In genomic region chr7:22842383-22842903, GRCh38 we compare ENCODE assay signal across 12 cellular contexts. TPM values are rescaled to one million over a fixed set of nuclear protein-coding genes. Genes with fewer than 3 reads are reported as not detected.
DNase-seq lines count a peak whose midpoint lies in the region; ATAC-seq and TF ChIP-seq lines count a peak whose summit lies in the region.
"Had no signal": no experiment of that assay in that cellular context is flagged by ENCODE, and none has a peak within 500 bp of the region (broad histone marks: within the 10 kb centered on the region; RNA-seq: fewer than 3 reads in every experiment).

No MANE protein-coding gene starts in this region.

- dilution Hi-C loops in mammary epithelial cell (cut with HindIII; ENCODE audit: low sequenced_read_pairs) = no loop called here

- H2AFZ ChIP-seq in mammary epithelial cell (ENCODE audit: low read depth, low read length) = peak overlapping the region; percentile 89

- H3K27ac ChIP-seq in HUES64 (ENCODE audit: low read depth, low read length) (peak overlapping the region; percentile 3; the same call in 1 of the 2 replicates), mammary epithelial cell (ENCODE audit: insufficient read depth, low read depth, low read length) (no peak overlapping the region), spleen (peak overlapping the region in 6 of 8 donors; percentile 20 to 51 (median 38)), brain microvascular endothelial cell (no peak overlapping the region)

- H3K4me3 ChIP-seq in HUES64 (ENCODE audit: low read length) (no peak overlapping the region), mammary epithelial cell (replicated peaks in 1 of 3; ENCODE audit: insufficient read depth in 1 of 3, low read depth in 2 of 3, low read length in 3 of 3) (no peak overlapping the region), spleen (no peak overlapping the region), brain microvascular endothelial cell (ENCODE audit: low read depth, low read length) (no peak overlapping the region)

- H3K79me2 ChIP-seq in mammary epithelial cell (ENCODE audit: insufficient read depth, low read length) = no peaks in the 10 kb centered on the region

- BruUV-seq in mammary epithelial cell (replicated peaks; lab: Mats Ljungman, UMichigan) = no TSS peak

- H3K27me3 ChIP-seq in HUES64 (ENCODE audit: insufficient read depth, low read length) (no peaks in the 10 kb centered on the region), mammary epithelial cell (ENCODE audit: insufficient read depth, low read length) (no peaks in the 10 kb centered on the region), spleen (replicated peaks in 1 of 7) (no peaks in the 10 kb centered on the region), brain microvascular endothelial cell (replicated peaks) (no peaks in the 10 kb centered on the region)

- no peaks in the 10 kb centered on the region for H3K4me1 Mint-ChIP-seq in activated naive CD8-positive, alpha-beta T cell treated with anti-CD3 and anti-CD28 coated beads for 36 hours
- H3K4me1 Mint-ChIP-seq in naive thymus-derived CD8-positive, alpha-beta T cell = peaks cover 0 to 2% (median 0%) of the 10 kb centered on the region in 4 donors
- H3K4me1 Mint-ChIP-seq: activated naive CD4-positive, alpha-beta T cell treated with anti-CD3 and anti-CD28 coated beads, Interleukin-2, amount 10 ng/mL, durations not matched to agents 7 days and 5 days had no signal

- H3K9me3 Mint-ChIP-seq in activated naive CD8-positive, alpha-beta T cell treated with anti-CD3 and anti-CD28 coated beads for 36 hours = no peaks in the 10 kb centered on the region
- no peaks in the 10 kb centered on the region for H3K9me3 Mint-ChIP-seq in naive thymus-derived CD8-positive, alpha-beta T cell
- H3K9me3 Mint-ChIP-seq: activated naive CD4-positive, alpha-beta T cell treated with anti-CD3 and anti-CD28 coated beads, Interleukin-2, amount 10 ng/mL, durations not matched to agents 7 days and 5 days had no signal

- H3K4me3 Mint-ChIP-seq in activated naive CD8-positive, alpha-beta T cell treated with anti-CD3 and anti-CD28 coated beads for 36 hours = no peak overlapping the region
- H3K4me3 Mint-ChIP-seq in naive thymus-derived CD8-positive, alpha-beta T cell = no peak overlapping the region
- H3K4me3 Mint-ChIP-seq: activated naive CD4-positive, alpha-beta T cell treated with anti-CD3 and anti-CD28 coated beads, Interleukin-2, amount 10 ng/mL, durations not matched to agents 7 days and 5 days had no signal

- H3K4me1 ChIP-seq in HUES64 (ENCODE audit: insufficient read depth, low read length) = peaks cover 13% of the 10 kb centered on the region
- H3K4me1 ChIP-seq in mammary epithelial cell (ENCODE audit: insufficient read depth, low read length) = peaks cover 18% of the 10 kb centered on the region
- H3K4me1 ChIP-seq in spleen = no peaks in the 10 kb centered on the region

- in situ Hi-C loops in mammary epithelial cell (cut with MboI; ENCODE audit: low sequenced_read_pairs in 2 of 2) = no loop called here
- in situ Hi-C loops in brain microvascular endothelial cell (cut with HindIII; ENCODE audit: low pct_ligation_motif_present, low sequenced_read_pairs) = no loop called here

- POLR2A ChIA-PET in naive thymus-derived CD8-positive, alpha-beta T cell (lab: Charles Lee) = no interaction called here

- no peaks in the 10 kb centered on the region for H4K20me1 ChIP-seq in mammary epithelial cell (ENCODE audit: insufficient read depth, low read length)

- no peaks in the 10 kb centered on the region for H3K9me3 ChIP-seq in HUES64 (ENCODE audit: insufficient read depth, low read depth, low read length)
- H3K9me3 ChIP-seq in mammary epithelial cell (replicated peaks; ENCODE audit: insufficient read depth, low read length) = no peaks in the 10 kb centered on the region
- no peaks in the 10 kb centered on the region for H3K9me3 ChIP-seq in spleen

- H3K36me3 Mint-ChIP-seq in activated naive CD8-positive, alpha-beta T cell treated with anti-CD3 and anti-CD28 coated beads for 36 hours = no peaks in the 10 kb centered on the region
- H3K36me3 Mint-ChIP-seq in naive thymus-derived CD8-positive, alpha-beta T cell = no peaks in the 10 kb centered on the region
- H3K36me3 Mint-ChIP-seq: activated naive CD4-positive, alpha-beta T cell treated with anti-CD3 and anti-CD28 coated beads, Interleukin-2, amount 10 ng/mL, durations not matched to agents 7 days and 5 days had no signal

- TF ChIP-seq POLR2A in spleen (IDR thresholded peaks at IDR 0.05) = no peak

- CTCF ChIA-PET in mammary epithelial cell (lab: Charles Lee; ENCODE audit: low non-redundant PET) = no interaction called here

- ATAC-seq in naive thymus-derived CD8-positive, alpha-beta T cell = no peak

- H3K27me3 Mint-ChIP-seq in activated naive CD8-positive, alpha-beta T cell treated with anti-CD3 and anti-CD28 coated beads for 36 hours = peaks cover 9% of the 10 kb centered on the region
- peaks cover 0 to 8% (median 3%) of the 10 kb centered on the region in 5 donors for H3K27me3 Mint-ChIP-seq in naive thymus-derived CD8-positive, alpha-beta T cell

- no peak overlapping the region for H3K27ac Mint-ChIP-seq in activated naive CD8-positive, alpha-beta T cell treated with anti-CD3 and anti-CD28 coated beads for 36 hours
- H3K27ac Mint-ChIP-seq in naive thymus-derived CD8-positive, alpha-beta T cell = no peak overlapping the region
- H3K27ac Mint-ChIP-seq: activated naive CD4-positive, alpha-beta T cell treated with anti-CD3 and anti-CD28 coated beads, Interleukin-2, amount 10 ng/mL, durations not matched to agents 7 days and 5 days had no signal

- no peak for DNase-seq in mammary epithelial cell
- peak; percentile 32 for DNase-seq in left kidney (ENCODE audit: low read depth, low spot score)
- DNase-seq in spleen = no peak
- DNase-seq in activated naive CD8-positive, alpha-beta T cell treated with anti-CD3 and anti-CD28 coated beads for 36 hours = no peak
- DNase-seq in brain microvascular endothelial cell = no peak
- no peak for DNase-seq in HT-29 (ENCODE audit: low spot score)
- no peak for DNase-seq in naive thymus-derived CD8-positive, alpha-beta T cell
- DNase-seq: activated CD4-positive, alpha-beta T cell treated with anti-CD3 and anti-CD28 coated beads, Interleukin-2, amount 50 U/mL, for 1 hour; activated naive CD4-positive, alpha-beta T cell treated with anti-CD3 and anti-CD28 coated beads, Interleukin-2, amount 10 ng/mL, durations not matched to agents 7 days and 5 days; midbrain; T-helper 1 cell had no signal

- H3K9ac ChIP-seq in HUES64 (ENCODE audit: low read depth, low read length) = 0 out of 2 replicates have a peak overlapping the region, but pooled peaks have one; percentile 0
- H3K9ac ChIP-seq in mammary epithelial cell (ENCODE audit: insufficient read depth, low read length) = no peak overlapping the region

- TF ChIP-seq CTCF in mammary epithelial cell (conservative IDR thresholded peaks at IDR 0.05 in 1 of 2, IDR thresholded peaks at IDR 0.05 in 1 of 2; ENCODE audit: extremely low read depth in 1 of 2, insufficient read depth in 1 of 2, low read depth in 1 of 2, low read length in 2 of 2) (no peak), spleen (IDR thresholded peaks at IDR 0.05 in 8 of 11, conservative IDR thresholded peaks at IDR 0.05 in 3 of 11) (no peak), brain microvascular endothelial cell (IDR thresholded peaks at IDR 0.05; ENCODE audit: low read depth, low read length, missing control alignments) (no peak)

- intact Hi-C loops in mammary epithelial cell (cut with micrococcal nuclease) = no loop called here
- intact Hi-C loops in spleen (cut with DNase I; ENCODE audit: low total_unique reads) = no loop called here

- H3K36me3 ChIP-seq in HUES64 (ENCODE audit: insufficient read depth, low read length) (no peaks in the 10 kb centered on the region), mammary epithelial cell (ENCODE audit: insufficient read depth, low read length) (no peaks in the 10 kb centered on the region), spleen (no peaks in the 10 kb centered on the region), brain microvascular endothelial cell (replicated peaks) (no peaks in the 10 kb centered on the region)

- no peak overlapping the region for H3K4me2 ChIP-seq in mammary epithelial cell (ENCODE audit: insufficient read depth, low read depth, low read length)

- 84% methylated on average over 6 of the region's 6 CpGs for WGBS in HUES64
- 16% methylated on average over 4 of the region's 6 CpGs for WGBS in mammary epithelial cell (ENCODE audit: low coverage, missing lambda C conversion rate)
- 72 to 79% (median 76%) methylated on average over 6 of the region's 6 CpGs for WGBS in spleen, 5 donors

RNA-seq across cellular contexts. Expression of gene TOMM7, which starts 19.8 kb away (rescaled TPM):
- 330 TPM for polyA plus RNA-seq in HUES64 (2013, experiment 1 of 2)
- polyA plus RNA-seq in HUES64 (2013, experiment 2 of 2) = 334 TPM
- total RNA-seq in mammary epithelial cell (100 to 1,000 TPM in 1 of 2 donors, 10 to 100 TPM in 1; 77.5 to 239 TPM), spleen (100 to 1,000 TPM in 6 of 7 donors, 10 to 100 TPM in 1; 85.4 to 352 (median 235) TPM)
- polyA plus RNA-seq in mammary epithelial cell (267 TPM), spleen (100 to 1,000 TPM; 456 to 524 (median 482) TPM)
- polyA minus RNA-seq in mammary epithelial cell = 104 TPM
- total RNA-seq in activated naive CD8-positive, alpha-beta T cell treated with anti-CD3 and anti-CD28 coated beads for 36 hours = 100 to 1,000 TPM; 249 to 257 TPM
- total RNA-seq in HT-29 (2014; rRNA removed; shearing (Covaris generic)) = 137 and 151 TPM in 2 replicates
- 100 to 1,000 TPM; 675 to 780 TPM for total RNA-seq in naive thymus-derived CD8-positive, alpha-beta T cell
- polyA plus RNA-seq in naive thymus-derived CD8-positive, alpha-beta T cell = 100 to 1,000 TPM; 309 to 462 (median 320) TPM

Comparison
In these comparisons a context has a peak if more than half of its experiments do, and no peak if none do; other contexts are left out.
1. H3K27ac ChIP-seq: peak in HUES64 (single experiment) and spleen (6 of 8); none in mammary epithelial cell (single experiment) and brain microvascular endothelial cell (single experiment).